In genomic region chr9:68685770-68686169, GRCh38 we compare ENCODE assay signal across 8 cellular contexts. TPM values are rescaled to one million over a fixed set of nuclear protein-coding genes. Genes with fewer than 3 reads are reported as not detected.
DNase-seq lines count a peak whose midpoint lies in the region; ATAC-seq and TF ChIP-seq lines count a peak whose summit lies in the region.

No MANE protein-coding gene starts in this region.

- TF ChIP-seq CTCF in heart right ventricle (IDR thresholded peaks at IDR 0.05): peak in 6 of 9 donors; percentile 12 to 36 (median 26)
- peak; percentile 67 to 80 for TF ChIP-seq CTCF in GM23338 (conservative IDR thresholded peaks at IDR 0.05; ENCODE audit: low read depth in 2 of 2)
- TF ChIP-seq CTCF in MM.1S (IDR thresholded peaks at IDR 0.05; ENCODE audit: low read length): peak; percentile 82
- TF ChIP-seq CTCF in choroid plexus epithelial cell (conservative IDR thresholded peaks at IDR 0.05; ENCODE audit: low read depth, low read length): peak; percentile 12
- peak; percentile 44 to 67 (median 49) for TF ChIP-seq CTCF in transverse colon (IDR thresholded peaks at IDR 0.05)
- no peak for TF ChIP-seq CTCF in brain microvascular endothelial cell (IDR thresholded peaks at IDR 0.05; ENCODE audit: low read depth, low read length, missing control alignments)

- H3K27ac ChIP-seq in heart right ventricle (no peak overlapping the region), GM23338 (ENCODE audit: low read depth) (no peak overlapping the region), MM.1S (ENCODE audit: low read length) (no peak overlapping the region), transverse colon (no peak overlapping the region), brain microvascular endothelial cell (no peak overlapping the region)

- ATAC-seq in heart right ventricle: no peak
- no peak for ATAC-seq in left ventricle myocardium superior
- ATAC-seq in GM23338: peak; percentile 84

- H3K4me1 Mint-ChIP-seq in GM23338: peaks cover 8% of the 10 kb centered on the region; the same call in 2 of the 3 replicates

- H3K79me2 ChIP-seq in GM23338 (replicated peaks; ENCODE audit: insufficient read depth) (no peaks in the 10 kb centered on the region), MM.1S (ENCODE audit: low read length) (no peaks in the 10 kb centered on the region)

- no peak overlapping the region for H3K9ac ChIP-seq in MM.1S (ENCODE audit: low read length)

- no peak for DNase-seq in heart right ventricle
- DNase-seq in left ventricle myocardium superior: no peak
- peak; percentile 68 for DNase-seq in GM23338 (ENCODE audit: low spot score)
- DNase-seq in MM.1S: peak; percentile 81
- DNase-seq in choroid plexus epithelial cell (ENCODE audit: low read depth): no peak
- peak; percentile 67 for DNase-seq in transverse colon
- DNase-seq in effector CD4-positive, alpha-beta T cell: no peak
- no peak for DNase-seq in brain microvascular endothelial cell

- WGBS in heart right ventricle, 2 donors: 52 to 64% methylated on average over 3 of the region's 3 CpGs
- WGBS in transverse colon (ENCODE audit: low coverage in 1 of 2), 2 donors: 41 to 73% methylated on average over 1 to 3 of the region's 3 CpGs

- H3K9me3 Mint-ChIP-seq in GM23338: no peaks in the 10 kb centered on the region

- H3K4me2 ChIP-seq in GM23338: no peak overlapping the region
- H3K4me2 ChIP-seq in MM.1S (ENCODE audit: low read depth, low read length): 0 out of 2 replicates have a peak overlapping the region, but pooled peaks have one; percentile 14

- H4K20me1 ChIP-seq in GM23338 (replicated peaks; ENCODE audit: insufficient read depth) (no peaks in the 10 kb centered on the region), MM.1S (ENCODE audit: insufficient read depth, low read length) (no peaks in the 10 kb centered on the region)

- peaks cover 0 to 12% (median 0%) of the 10 kb centered on the region in 7 donors for H3K27me3 ChIP-seq in heart right ventricle
- no peaks in the 10 kb centered on the region for H3K27me3 ChIP-seq in GM23338 (ENCODE audit: insufficient read depth)
- H3K27me3 ChIP-seq in MM.1S (replicated peaks; ENCODE audit: insufficient read depth, low read length): no peaks in the 10 kb centered on the region
- peaks cover 4% of the 10 kb centered on the region for H3K27me3 ChIP-seq in transverse colon
- no peaks in the 10 kb centered on the region for H3K27me3 ChIP-seq in brain microvascular endothelial cell (replicated peaks)

- no peak for TF ChIP-seq EP300 in transverse colon (IDR thresholded peaks at IDR 0.05; ENCODE audit: low read depth)

- H2AFZ ChIP-seq in GM23338 (no peak overlapping the region), MM.1S (ENCODE audit: low read length) (peak overlapping the region; percentile 32; the same call in 1 of the 2 replicates)

- no peak overlapping the region for H3K4me3 Mint-ChIP-seq in GM23338

- H3K36me3 ChIP-seq in heart right ventricle: no peaks in the 10 kb centered on the region
- H3K36me3 ChIP-seq in GM23338 (ENCODE audit: insufficient read depth): no peaks in the 10 kb centered on the region
- H3K36me3 ChIP-seq in MM.1S (replicated peaks; ENCODE audit: insufficient read depth, low read length): no peaks in the 10 kb centered on the region
- no peaks in the 10 kb centered on the region for H3K36me3 ChIP-seq in transverse colon
- no peaks in the 10 kb centered on the region for H3K36me3 ChIP-seq in brain microvascular endothelial cell (replicated peaks)

- H3F3A ChIP-seq in GM23338 (replicated peaks; ENCODE audit: low read depth) (no peaks in the 10 kb centered on the region), MM.1S (ENCODE audit: insufficient read depth, low read length) (no peaks in the 10 kb centered on the region)

- peaks cover 0 to 19% (median 10%) of the 10 kb centered on the region in 9 donors for H3K4me1 ChIP-seq in heart right ventricle
- no peaks in the 10 kb centered on the region for H3K4me1 ChIP-seq in GM23338 (ENCODE audit: insufficient read depth)
- peaks cover 6% of the 10 kb centered on the region; the same call in 1 of the 2 replicates for H3K4me1 ChIP-seq in MM.1S (ENCODE audit: low read length)
- H3K4me1 ChIP-seq in transverse colon: no peaks in the 10 kb centered on the region

- intact Hi-C loops in heart right ventricle (cut with DNase I): loop anchor here in 1 of 10 donors (10.0 kb wide), 1 partner anchor 51 kb away; no protein-coding TSS in a partner anchor
- intact Hi-C loops in left ventricle myocardium superior (cut with micrococcal nuclease): no loop called here
- intact Hi-C loops in transverse colon (cut with DNase I; ENCODE audit: low total_unique reads): loop anchor here (2.0 kb wide), 1 partner anchor 51 kb away; no protein-coding TSS in a partner anchor

- H3K27me3 Mint-ChIP-seq in GM23338 (ENCODE audit: insufficient read depth, low read depth, poor library complexity): peaks cover 3% of the 10 kb centered on the region

- no peak for TF ChIP-seq POLR2A in transverse colon (IDR thresholded peaks at IDR 0.05)

- H3K9me3 ChIP-seq in heart right ventricle (no peaks in the 10 kb centered on the region), MM.1S (replicated peaks; ENCODE audit: insufficient read depth, low read length) (no peaks in the 10 kb centered on the region), transverse colon (no peaks in the 10 kb centered on the region)

- H3K36me3 Mint-ChIP-seq in GM23338 (ENCODE audit: low read depth): no peaks in the 10 kb centered on the region

- in situ Hi-C loops in transverse colon (cut with MboI; ENCODE audit: low pct_ligation_motif_present in 1 of 4, low pct_unique_long_range_greater_than_20kb in 1 of 4, low sequenced_read_pairs in 3 of 4): loop anchor here in 2 of 4 donors (10.0 to 25.0 kb wide), 2 partner anchors 98 to 319 kb away; no protein-coding TSS in a partner anchor
- in situ Hi-C loops in brain microvascular endothelial cell (cut with HindIII; ENCODE audit: low pct_ligation_motif_present, low sequenced_read_pairs): no loop called here

- no peak overlapping the region for H3K27ac Mint-ChIP-seq in GM23338

- no peak overlapping the region for H3K4me3 ChIP-seq in heart right ventricle
- no peak overlapping the region for H3K4me3 ChIP-seq in GM23338
- no peak overlapping the region for H3K4me3 ChIP-seq in MM.1S (ENCODE audit: low read length)
- no peak overlapping the region for H3K4me3 ChIP-seq in choroid plexus epithelial cell (ENCODE audit: low read depth, low read length)
- H3K4me3 ChIP-seq in transverse colon: no peak overlapping the region
- no peak overlapping the region for H3K4me3 ChIP-seq in brain microvascular endothelial cell (ENCODE audit: low read depth, low read length)

- H3K9me2 ChIP-seq in GM23338 (ENCODE audit: insufficient read depth) (no peaks in the 10 kb centered on the region), MM.1S (replicated peaks; ENCODE audit: insufficient read depth, low read length) (no peaks in the 10 kb centered on the region)

TF ChIP-seq in GM23338, 12 proteins besides CTCF, POLR2A, EP300 and RAD21 (continues in another document):
- TF ChIP-seq NANOG (IDR thresholded peaks at IDR 0.05; ENCODE audit: borderline replicate concordance) (no peak), STAT1 (IDR thresholded peaks at IDR 0.05; ENCODE audit: unreplicated experiment) (no peak), JUNB (IDR thresholded peaks at IDR 0.05; ENCODE audit: unreplicated experiment) (no peak), ETS1 (IDR thresholded peaks at IDR 0.05) (no peak)

RNA-seq across cellular contexts. Expression of gene PIP5K1B, which starts 19.3 kb away (rescaled TPM):
- 10 to 100 TPM; 32.2 to 90.8 (median 49.7) TPM for total RNA-seq in heart right ventricle
- 10 to 100 TPM in 1 of 2 donors, 1 to 10 TPM in 1; 5.6 to 23.3 TPM for polyA plus RNA-seq in heart right ventricle
- 85.3 TPM for total RNA-seq in left ventricle myocardium superior
- 2.8 and 3.2 TPM in 2 replicates for total RNA-seq in GM23338 (2014; rRNA removed; shearing (Covaris generic))
- polyA plus RNA-seq in GM23338 (2016; fragmentation: Nextera tagmentation; extraction: Ambion mirVana): 1.3 and 2.1 TPM in 2 replicates
- total RNA-seq in transverse colon: 100 to 1,000 TPM in 1 of 4 donors, 10 to 100 TPM in 3; 45.6 to 104 (median 76.0) TPM

Comparison
In these comparisons a context has a peak if more than half of its experiments do, and no peak if none do; other contexts are left out.
1. DNase-seq: peak in GM23338 (single experiment), MM.1S (single experiment) and transverse colon (single experiment); none in heart right ventricle (0 of 2), left ventricle myocardium superior (single experiment), choroid plexus epithelial cell (single experiment), effector CD4-positive, alpha-beta T cell (single experiment) and brain microvascular endothelial cell (single experiment).